24 cellular contexts compared by ENCODE assay signal in the genomic region with DNA sequence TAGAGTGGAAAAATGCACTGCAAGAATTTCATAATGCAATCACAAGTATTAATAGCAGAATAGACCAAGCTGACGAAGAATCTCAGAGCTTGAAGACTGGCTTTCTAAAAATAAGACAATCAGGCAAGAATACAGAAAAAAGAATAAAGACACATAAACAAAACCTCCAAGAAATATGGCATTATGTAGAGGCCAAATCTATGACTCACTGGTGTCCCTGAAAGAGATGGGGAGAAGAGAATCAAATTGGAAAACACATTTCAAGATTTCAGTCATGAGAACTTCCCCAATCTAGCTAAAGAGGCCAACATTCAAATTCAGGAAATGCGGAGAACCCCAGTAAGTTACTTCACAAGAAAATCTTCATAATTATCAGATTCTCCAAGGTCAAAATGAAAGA.
DNase-seq lines count a peak whose midpoint lies in the region; ATAC-seq and TF ChIP-seq lines count a peak whose summit lies in the region.
"Had no signal": no experiment of that assay in that cellular context is flagged by ENCODE, and none has a peak within 500 bp of the region (broad histone marks: within the 10 kb centered on the region; RNA-seq: fewer than 3 reads in every experiment).

No MANE protein-coding gene starts in this region.

- peak; percentile 50 to 73 for ATAC-seq in stimulated activated naive B cell treated with anti-CD40 and anti-IgM and Interleukin-4, amounts not matched to agents 10 μg/mL and 1 μg/mL and 100 μg/mL, for 72 hours (replicated peaks)
- no peak for ATAC-seq in body of pancreas
- no peak for ATAC-seq in GM19452 (IDR thresholded peaks at IDR 0.05; ENCODE audit: unreplicated experiment)
- no peak for ATAC-seq in GM23338
- ATAC-seq: A549, Panc1 had no signal

- H3K9me3 Mint-ChIP-seq in stimulated activated naive B cell treated with anti-CD40 and anti-IgM and Interleukin-4, amounts not matched to agents 10 μg/mL and 1 μg/mL and 100 μg/mL, for 72 hours, result no peaks in the 10 kb centered on the region
- no peaks in the 10 kb centered on the region for H3K9me3 Mint-ChIP-seq in GM23338
- H3K9me3 Mint-ChIP-seq: CD4-positive, alpha-beta T cell; H9; HFFc6 had no signal

- WGBS in body of pancreas, 2 donors, result 88 to 90% methylated on average over 2 of the region's 2 CpGs

- no peaks in the 10 kb centered on the region for H3K36me3 Mint-ChIP-seq in stimulated activated naive B cell treated with anti-CD40 and anti-IgM and Interleukin-4, amounts not matched to agents 10 μg/mL and 1 μg/mL and 100 μg/mL, for 72 hours
- no peaks in the 10 kb centered on the region for H3K36me3 Mint-ChIP-seq in GM23338 (ENCODE audit: low read depth)

- H3K27me3 ChIP-seq in adipocyte (replicated peaks; ENCODE audit: control insufficient read depth, insufficient read depth, low read length), result no peaks in the 10 kb centered on the region
- no peaks in the 10 kb centered on the region for H3K27me3 ChIP-seq in body of pancreas
- no peaks in the 10 kb centered on the region for H3K27me3 ChIP-seq in GM23338 (ENCODE audit: insufficient read depth)
- H3K27me3 ChIP-seq: BLaER1 treated with 17β-estradiol and CSF1 and Interleukin-3, amounts not matched to agents 10 nM and 100 nM had no signal

- no peaks in the 10 kb centered on the region for H3K4me1 ChIP-seq in adipocyte (ENCODE audit: control insufficient read depth, insufficient read depth, low read length)
- H3K4me1 ChIP-seq in body of pancreas, result no peaks in the 10 kb centered on the region
- H3K4me1 ChIP-seq in GM23338 (ENCODE audit: insufficient read depth), result no peaks in the 10 kb centered on the region
- H3K4me1 ChIP-seq: A549 had no signal

- DNase-seq in HCEC 1CT (peak; percentile 21), adipocyte (ENCODE audit: low read depth) (peak; percentile 20), fibroblast of peridontal ligament (ENCODE audit: extremely low read depth) (peak; percentile 61), body of pancreas (no peak), GM23338 (ENCODE audit: low spot score) (no peak)
- DNase-seq in stimulated activated naive B cell treated with anti-CD40 and anti-IgM and Interleukin-4, amounts not matched to agents 10 μg/mL and 1 μg/mL and 100 μg/mL, for 72 hours, result no peak
- DNase-seq: AML-193; CD4-positive, alpha-beta T cell; COR-L47; H9; HFFc6; KBM-7; MM.1S; NCI-H1694; NCI-H2081; NCI-H2227 treated with DMSO at 0.1 percent for 48 hours; NCI-H510A; NCI-H69; SHP77 had no signal

- H3K4me2 ChIP-seq in GM23338, result no peak overlapping the region
- H3K4me2 ChIP-seq: A549; BLaER1 treated with 17β-estradiol and CSF1 and Interleukin-3, amounts not matched to agents 10 nM and 100 nM had no signal

- H3F3A ChIP-seq in GM23338 (replicated peaks; ENCODE audit: low read depth), result no peaks in the 10 kb centered on the region

- peaks cover 7 to 17% of the 10 kb centered on the region in 2 donors for H3K27me3 Mint-ChIP-seq in stimulated activated naive B cell treated with anti-CD40 and anti-IgM and Interleukin-4, amounts not matched to agents 10 μg/mL and 1 μg/mL and 100 μg/mL, for 72 hours
- peaks cover 2% of the 10 kb centered on the region for H3K27me3 Mint-ChIP-seq in GM23338 (ENCODE audit: insufficient read depth, low read depth, poor library complexity)

- H3K4me1 Mint-ChIP-seq in stimulated activated naive B cell treated with anti-CD40 and anti-IgM and Interleukin-4, amounts not matched to agents 10 μg/mL and 1 μg/mL and 100 μg/mL, for 72 hours, result peaks cover 6 to 13% of the 10 kb centered on the region in 2 donors
- H3K4me1 Mint-ChIP-seq in GM23338, result no peaks in the 10 kb centered on the region
- H3K4me1 Mint-ChIP-seq: H9 had no signal

- no peaks in the 10 kb centered on the region for H3K9me3 ChIP-seq in adipocyte (ENCODE audit: control insufficient read depth, low read length)
- no peaks in the 10 kb centered on the region for H3K9me3 ChIP-seq in body of pancreas
- H3K9me3 ChIP-seq: A549; BLaER1 treated with 17β-estradiol and CSF1 and Interleukin-3, amounts not matched to agents 10 nM and 100 nM had no signal

- no peak for TF ChIP-seq POLR2A in body of pancreas (IDR thresholded peaks at IDR 0.05)

- H3K27ac ChIP-seq in body of pancreas (no peak overlapping the region), GM23338 (ENCODE audit: low read depth) (no peak overlapping the region)
- H3K27ac ChIP-seq: A549; BLaER1 treated with 17β-estradiol and CSF1 and Interleukin-3, amounts not matched to agents 10 nM and 100 nM; RWPE1 had no signal

- H3K9ac ChIP-seq in adipocyte (ENCODE audit: low read length), result no peak overlapping the region
- H3K9ac ChIP-seq: BLaER1 treated with 17β-estradiol and CSF1 and Interleukin-3, amounts not matched to agents 10 nM and 100 nM had no signal

- peak overlapping the region; percentile 31 for H3K27ac Mint-ChIP-seq in stimulated activated naive B cell treated with anti-CD40 and anti-IgM and Interleukin-4, amounts not matched to agents 10 μg/mL and 1 μg/mL and 100 μg/mL, for 72 hours
- no peak overlapping the region for H3K27ac Mint-ChIP-seq in GM23338
- H3K27ac Mint-ChIP-seq: CD4-positive, alpha-beta T cell; H9; HFFc6 had no signal

- H3K4me3 Mint-ChIP-seq in stimulated activated naive B cell treated with anti-CD40 and anti-IgM and Interleukin-4, amounts not matched to agents 10 μg/mL and 1 μg/mL and 100 μg/mL, for 72 hours, result no peak overlapping the region
- H3K4me3 Mint-ChIP-seq in GM23338, result no peak overlapping the region
- H3K4me3 Mint-ChIP-seq: CD4-positive, alpha-beta T cell; H9; HFFc6 had no signal

- H4K20me1 ChIP-seq in GM23338 (replicated peaks; ENCODE audit: insufficient read depth), result no peaks in the 10 kb centered on the region
- H4K20me1 ChIP-seq: BLaER1 treated with 17β-estradiol and CSF1 and Interleukin-3, amounts not matched to agents 10 nM and 100 nM had no signal

- H3K36me3 ChIP-seq in adipocyte (ENCODE audit: control insufficient read depth, insufficient read depth, low read length, severe bottlenecking) (no peaks in the 10 kb centered on the region), body of pancreas (replicated peaks in 1 of 2; ENCODE audit: insufficient read depth in 1 of 2, low read depth in 2 of 2) (no peaks in the 10 kb centered on the region), GM23338 (ENCODE audit: insufficient read depth) (no peaks in the 10 kb centered on the region)
- H3K36me3 ChIP-seq: BLaER1 treated with 17β-estradiol and CSF1 and Interleukin-3, amounts not matched to agents 10 nM and 100 nM had no signal

- H3K9me2 ChIP-seq in GM23338 (ENCODE audit: insufficient read depth), result 0 out of 2 replicates have a peak, but pooled peaks cover 5% of the 10 kb centered on the region

- H3K79me2 ChIP-seq in GM23338 (replicated peaks; ENCODE audit: insufficient read depth), result no peaks in the 10 kb centered on the region

- H3K4me3 ChIP-seq in adipocyte (ENCODE audit: low read length) (no peak overlapping the region), body of pancreas (no peak overlapping the region), GM23338 (no peak overlapping the region)
- H3K4me3 ChIP-seq: A549; BLaER1 treated with 17β-estradiol and CSF1 and Interleukin-3, amounts not matched to agents 10 nM and 100 nM had no signal

- intact Hi-C loops in body of pancreas (cut with DNase I), result no loop called here

- no peak for TF ChIP-seq CTCF in body of pancreas (IDR thresholded peaks at IDR 0.05)
- TF ChIP-seq CTCF in GM23338 (conservative IDR thresholded peaks at IDR 0.05; ENCODE audit: low read depth in 2 of 2), result no peak

- H2AFZ ChIP-seq in GM23338, result no peak overlapping the region

TF ChIP-seq in GM23338, 12 proteins besides CTCF, POLR2A, EP300 and RAD21 (continues in another document):
- no peak for TF ChIP-seq EZH2 (IDR thresholded peaks at IDR 0.05; ENCODE audit: low read depth, unreplicated experiment)
- no peak for TF ChIP-seq ZNF331 (CRISPR knock-in tag; IDR thresholded peaks at IDR 0.05; ENCODE audit: low read depth)
- no peak for TF ChIP-seq STAT1 (IDR thresholded peaks at IDR 0.05; ENCODE audit: unreplicated experiment)
- TF ChIP-seq, protein P1, sequence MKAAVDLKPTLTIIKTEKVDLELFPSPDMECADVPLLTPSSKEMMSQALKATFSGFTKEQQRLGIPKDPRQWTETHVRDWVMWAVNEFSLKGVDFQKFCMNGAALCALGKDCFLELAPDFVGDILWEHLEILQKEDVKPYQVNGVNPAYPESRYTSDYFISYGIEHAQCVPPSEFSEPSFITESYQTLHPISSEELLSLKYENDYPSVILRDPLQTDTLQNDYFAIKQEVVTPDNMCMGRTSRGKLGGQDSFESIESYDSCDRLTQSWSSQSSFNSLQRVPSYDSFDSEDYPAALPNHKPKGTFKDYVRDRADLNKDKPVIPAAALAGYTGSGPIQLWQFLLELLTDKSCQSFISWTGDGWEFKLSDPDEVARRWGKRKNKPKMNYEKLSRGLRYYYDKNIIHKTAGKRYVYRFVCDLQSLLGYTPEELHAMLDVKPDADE (IDR thresholded peaks at IDR 0.05), result no peak
- no peak for TF ChIP-seq POLR2AphosphoS5 (IDR thresholded peaks at IDR 0.05; ENCODE audit: low read depth)
- no peak for TF ChIP-seq JUNB (IDR thresholded peaks at IDR 0.05; ENCODE audit: unreplicated experiment)
- TF ChIP-seq EZH2phosphoT487 (IDR thresholded peaks at IDR 0.05; ENCODE audit: unreplicated experiment), result no peak

Comparison
In these comparisons a context has a peak if more than half of its experiments do, and no peak if none do; other contexts are left out.
1. DNase-seq: peak in HCEC 1CT (single experiment), adipocyte (single experiment) and fibroblast of peridontal ligament (single experiment); none in stimulated activated naive B cell treated with anti-CD40 and anti-IgM and Interleukin-4, amounts not matched to agents 10 μg/mL and 1 μg/mL and 100 μg/mL, for 72 hours (single experiment), body of pancreas (0 of 4) and GM23338 (single experiment).
2. ATAC-seq: peak in stimulated activated naive B cell treated with anti-CD40 and anti-IgM and Interleukin-4, amounts not matched to agents 10 μg/mL and 1 μg/mL and 100 μg/mL, for 72 hours (2 of 2); none in body of pancreas (single experiment), GM19452 (single experiment) and GM23338 (single experiment).